25 cellular contexts compared by ENCODE assay signal in the genomic region with DNA sequence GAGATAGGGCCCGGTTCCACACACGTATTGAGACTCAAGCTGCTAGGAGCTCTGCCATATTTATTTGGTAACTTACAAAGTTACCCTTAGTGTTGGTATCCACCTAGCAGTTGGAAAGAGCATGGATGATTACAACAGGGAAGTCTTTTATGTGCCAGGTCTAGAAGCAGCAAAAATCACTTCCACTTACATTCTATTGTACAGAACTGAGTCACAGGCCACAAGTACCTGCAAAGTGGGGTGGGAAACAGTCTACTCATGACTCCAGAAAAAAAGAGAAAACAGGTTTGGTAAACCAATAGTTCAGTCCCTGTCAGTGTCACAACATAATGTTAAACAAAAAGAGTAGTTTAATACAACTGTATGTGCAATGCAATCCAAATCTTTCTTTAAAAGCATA.
"Had no signal": no experiment of that assay in that cellular context is flagged by ENCODE, and none has a peak within 500 bp of the region (broad histone marks: within the 10 kb centered on the region; RNA-seq: fewer than 3 reads in every experiment).

No MANE protein-coding gene starts in this region.

- H3K4me3 Mint-ChIP-seq: effector memory CD8-positive, alpha-beta T cell; naive thymus-derived CD4-positive, alpha-beta T cell; nephron; neural progenitor cell; stimulated activated effector memory CD8-positive, alpha-beta T cell treated with anti-CD3 and anti-CD28 coated beads, Interleukin-12 subunit alpha, Interleukin-12 subunit beta, amount 100 ng/mL, for 72 hours had no signal

- H3K4me3 ChIP-seq: esophagus muscularis mucosa, heart right ventricle, neural progenitor cell, prostate gland, sigmoid colon, stomach, thyroid gland, vagina had no signal

- ATAC-seq: effector memory CD8-positive, alpha-beta T cell; heart right ventricle; left lobe of liver; naive thymus-derived CD4-positive, alpha-beta T cell; right cardiac atrium; stimulated activated effector memory CD8-positive, alpha-beta T cell treated with anti-CD3 and anti-CD28 coated beads, Interleukin-12 subunit alpha, Interleukin-12 subunit beta, amount 100 ng/mL, for 72 hours had no signal

- H3K27ac Mint-ChIP-seq: effector memory CD8-positive, alpha-beta T cell; naive thymus-derived CD4-positive, alpha-beta T cell; nephron; neural progenitor cell; stimulated activated effector memory CD8-positive, alpha-beta T cell treated with anti-CD3 and anti-CD28 coated beads, Interleukin-12 subunit alpha, Interleukin-12 subunit beta, amount 100 ng/mL, for 72 hours had no signal

- H3K36me3 ChIP-seq: esophagus muscularis mucosa, heart right ventricle, neural progenitor cell, prostate gland, sigmoid colon, stomach, thyroid gland, vagina had no signal

- H3K9me3 Mint-ChIP-seq: stimulated activated effector memory CD8-positive, alpha-beta T cell treated with anti-CD3 and anti-CD28 coated beads, Interleukin-12 subunit alpha, Interleukin-12 subunit beta, amount 100 ng/mL, for 72 hours had no signal

- DNase-seq: cortex of kidney; effector memory CD8-positive, alpha-beta T cell; foreskin melanocyte; glutamatergic neuron; heart right ventricle; hippocampal formation; kidney glomerular epithelial cell; mesendoderm; midbrain; naive thymus-derived CD4-positive, alpha-beta T cell; right cardiac atrium; sigmoid colon; stimulated activated CD4-positive, alpha-beta T cell treated with anti-CD3 and anti-CD28 coated beads, Interleukin-2, amount 100 ng/mL, for 24 hours; stimulated activated CD4-positive, alpha-beta T cell treated with anti-CD3 and anti-CD28 coated beads, Interleukin-4, amount 100 ng/mL, for 24 hours; stimulated activated naive CD4-positive, alpha-beta T cell treated with Interleukin-2 at 50 U/mL for 16 hours; stomach; thyroid gland; trophoblast cell had no signal

- H3K27ac ChIP-seq: esophagus muscularis mucosa, heart right ventricle, neural progenitor cell, prostate gland, sigmoid colon, stomach, thyroid gland, vagina had no signal

- H3K4me1 Mint-ChIP-seq: naive thymus-derived CD4-positive, alpha-beta T cell; nephron; stimulated activated effector memory CD8-positive, alpha-beta T cell treated with anti-CD3 and anti-CD28 coated beads, Interleukin-12 subunit alpha, Interleukin-12 subunit beta, amount 100 ng/mL, for 72 hours had no signal

- H3K9me3 ChIP-seq: esophagus muscularis mucosa, prostate gland, sigmoid colon, stomach, thyroid gland, vagina had no signal

- H3K36me3 Mint-ChIP-seq: stimulated activated effector memory CD8-positive, alpha-beta T cell treated with anti-CD3 and anti-CD28 coated beads, Interleukin-12 subunit alpha, Interleukin-12 subunit beta, amount 100 ng/mL, for 72 hours had no signal

- H3K4me1 ChIP-seq: neural progenitor cell, prostate gland, thyroid gland, vagina had no signal

- H3K27me3 ChIP-seq: esophagus muscularis mucosa, heart right ventricle, neural progenitor cell, sigmoid colon, stomach, thyroid gland, vagina had no signal
